Comparison of ENCODE assay signal across 16 cellular contexts in genomic region chr1:95926331-95926730, GRCh38.
A peak's percentile ranks its signal among the peaks of the same experiment; 100 is the strongest.
DNase-seq lines count a peak whose midpoint lies in the region; ATAC-seq and TF ChIP-seq lines count a peak whose summit lies in the region.
"Had no signal": no experiment of that assay in that cellular context is flagged by ENCODE, and none has a peak within 500 bp of the region (broad histone marks: within the 10 kb centered on the region; RNA-seq: fewer than 3 reads in every experiment).

No MANE protein-coding gene starts in this region.

- no peak overlapping the region for H3K4me3 ChIP-seq in SK-N-SH (ENCODE audit: low read depth in 2 of 2, low read length in 1 of 2)
- H3K4me3 ChIP-seq: A549; BLaER1 treated with 17β-estradiol and CSF1 and Interleukin-3, amounts not matched to agents 10 nM and 100 nM had no signal

- no peaks in the 10 kb centered on the region for H3K27me3 ChIP-seq in SK-N-SH (ENCODE audit: insufficient read depth)
- H3K27me3 ChIP-seq: BLaER1 treated with 17β-estradiol and CSF1 and Interleukin-3, amounts not matched to agents 10 nM and 100 nM had no signal

- DNase-seq in SK-N-SH (no peak), Right ventricle myocardium superior (no peak), left cardiac atrium (no peak), sciatic nerve (ENCODE audit: low spot score) (no peak)
- DNase-seq: AML-193; Caco-2; Calu3; CD4-positive, alpha-beta T cell; CD8-positive, alpha-beta T cell; DMS79 treated with DMSO at 0.1 percent for 48 hours; GF-D8 had no signal

- no peaks in the 10 kb centered on the region for H3K4me1 ChIP-seq in SK-N-SH (ENCODE audit: control insufficient read depth in 1 of 2, insufficient read depth in 2 of 2, low read depth in 1 of 2, low read length in 1 of 2)
- H3K4me1 ChIP-seq: A549, Caco-2 had no signal

- no peaks in the 10 kb centered on the region for H3K9me3 ChIP-seq in SK-N-SH
- H3K9me3 ChIP-seq: A549; BLaER1 treated with 17β-estradiol and CSF1 and Interleukin-3, amounts not matched to agents 10 nM and 100 nM; Caco-2 had no signal

- TF ChIP-seq CTCF in SK-N-SH (IDR thresholded peaks at IDR 0.05): no peak

- H3K9me2 ChIP-seq in SK-N-SH: no peaks in the 10 kb centered on the region

- no peak for ATAC-seq in SK-N-SH treated with all-trans-retinoic acid at 6 μM for 48 hours
- peak; percentile 39 for ATAC-seq in Right ventricle myocardium superior (ENCODE audit: poor library complexity)
- no peak for ATAC-seq in left cardiac atrium
- ATAC-seq in sciatic nerve: peak; percentile 76
- ATAC-seq: A549; CD8-positive, alpha-beta T cell had no signal

- no peak for TF ChIP-seq RAD21 in SK-N-SH (IDR thresholded peaks at IDR 0.05; ENCODE audit: low read length)

- no peaks in the 10 kb centered on the region for H3K79me2 ChIP-seq in SK-N-SH (ENCODE audit: insufficient read depth)

- H2AFZ ChIP-seq in SK-N-SH (ENCODE audit: low read depth): no peak overlapping the region

- 12% methylated on average over 1 of the region's 1 CpG for WGBS in SK-N-SH (ENCODE audit: low lambda C conversion rate)

- H3K4me2 ChIP-seq in SK-N-SH: no peak overlapping the region
- H3K4me2 ChIP-seq: A549 had no signal

- no peak overlapping the region for H3K27ac ChIP-seq in SK-N-SH (ENCODE audit: low read depth in 2 of 2, low read length in 1 of 2)
- H3K27ac ChIP-seq: 22Rv1, A549, C4-2B had no signal

- H3K9ac ChIP-seq in SK-N-SH: no peak overlapping the region
- H3K9ac ChIP-seq: BLaER1 treated with 17β-estradiol and CSF1 and Interleukin-3, amounts not matched to agents 10 nM and 100 nM had no signal

- intact Hi-C loops in Right ventricle myocardium superior (cut with DNase I): no loop called here
- intact Hi-C loops in left cardiac atrium (cut with DNase I): no loop called here
- intact Hi-C loops in sciatic nerve (cut with DNase I): no loop called here

- no peaks in the 10 kb centered on the region for H4K20me1 ChIP-seq in SK-N-SH (ENCODE audit: insufficient read depth)
- H4K20me1 ChIP-seq: BLaER1 treated with 17β-estradiol and CSF1 and Interleukin-3, amounts not matched to agents 10 nM and 100 nM had no signal

- no peaks in the 10 kb centered on the region for H3F3A ChIP-seq in SK-N-SH (replicated peaks; ENCODE audit: insufficient read depth)

- CTCF ChIA-PET in SK-N-SH (lab: Yijun Ruan, JAX): no interaction called here

- TF ChIP-seq EP300 in SK-N-SH (IDR thresholded peaks at IDR 0.05; ENCODE audit: borderline replicate concordance in 1 of 2, low read depth in 1 of 2, low read length in 1 of 2): no peak

- H3K36me3 ChIP-seq in SK-N-SH (replicated peaks in 1 of 2; ENCODE audit: control insufficient read depth in 1 of 2, insufficient read depth in 2 of 2, low read length in 1 of 2): no peaks in the 10 kb centered on the region
- H3K36me3 ChIP-seq: BLaER1 treated with 17β-estradiol and CSF1 and Interleukin-3, amounts not matched to agents 10 nM and 100 nM had no signal

- POLR2A ChIA-PET in SK-N-SH (lab: Yijun Ruan, JAX): no interaction called here

TF ChIP-seq in SK-N-SH treated with all-trans-retinoic acid at 6 μM for 48 hours, 23 proteins besides CTCF, POLR2A, EP300 and RAD21:
- TF ChIP-seq ZNF565 (CRISPR knock-in tag; conservative IDR thresholded peaks at IDR 0.05; ENCODE audit: low read depth): no peak
- peak; percentile 55 for TF ChIP-seq ISL1 (CRISPR knock-in tag; IDR thresholded peaks at IDR 0.05)

TF ChIP-seq in SK-N-SH, 30 proteins besides CTCF, POLR2A, EP300 and RAD21:
- TF ChIP-seq PBX3 (IDR thresholded peaks at IDR 0.05): no peak
- TF ChIP-seq EZH2phosphoT487 (IDR thresholded peaks at IDR 0.05; ENCODE audit: borderline replicate concordance, low read depth): no peak
- no peak for TF ChIP-seq ELF1 (IDR thresholded peaks at IDR 0.05)
- no peak for TF ChIP-seq NRF1 (IDR thresholded peaks at IDR 0.05; ENCODE audit: low read depth, low read length)
- TF ChIP-seq SMC3 (IDR thresholded peaks at IDR 0.05; ENCODE audit: low read depth, low read length): no peak
- TF ChIP-seq, protein P1, sequence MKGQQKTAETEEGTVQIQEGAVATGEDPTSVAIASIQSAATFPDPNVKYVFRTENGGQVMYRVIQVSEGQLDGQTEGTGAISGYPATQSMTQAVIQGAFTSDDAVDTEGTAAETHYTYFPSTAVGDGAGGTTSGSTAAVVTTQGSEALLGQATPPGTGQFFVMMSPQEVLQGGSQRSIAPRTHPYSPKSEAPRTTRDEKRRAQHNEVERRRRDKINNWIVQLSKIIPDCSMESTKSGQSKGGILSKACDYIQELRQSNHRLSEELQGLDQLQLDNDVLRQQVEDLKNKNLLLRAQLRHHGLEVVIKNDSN (IDR thresholded peaks at IDR 0.05; ENCODE audit: borderline replicate concordance, low read depth): no peak

Comparison
In these comparisons a context has a peak if more than half of its experiments do, and no peak if none do; other contexts are left out.
1. ATAC-seq: peak in Right ventricle myocardium superior (single experiment) and sciatic nerve (single experiment); none in SK-N-SH treated with all-trans-retinoic acid at 6 μM for 48 hours (single experiment) and left cardiac atrium (0 of 2).